21 cellular contexts compared by ENCODE assay signal in genomic region chr15:60020736-60021135, GRCh38. TPM values are rescaled to one million over a fixed set of nuclear protein-coding genes. Genes with fewer than 3 reads are reported as not detected.
DNase-seq lines count a peak whose midpoint lies in the region; ATAC-seq, FAIRE-seq and TF ChIP-seq lines count a peak whose summit lies in the region.
"Had no signal": no experiment of that assay in that cellular context is flagged by ENCODE, and none has a peak within 500 bp of the region (broad histone marks: within the 10 kb centered on the region; RNA-seq: fewer than 3 reads in every experiment).

No MANE protein-coding gene starts in this region.

- no peaks in the 10 kb centered on the region for H4K20me1 ChIP-seq in K562 (replicated peaks; ENCODE audit: control insufficient read depth, insufficient read depth, low read length)
- H4K20me1 ChIP-seq: BLaER1 treated with 17β-estradiol and CSF1 and Interleukin-3, amounts not matched to agents 10 nM and 100 nM had no signal

- TF ChIP-seq RAD21 in K562 (CRISPR knock-in tag; conservative IDR thresholded peaks at IDR 0.05 in 1 of 2, IDR thresholded peaks at IDR 0.05 in 1 of 2), result no peak

- no peaks in the 10 kb centered on the region for H3K9me1 ChIP-seq in K562 (ENCODE audit: control insufficient read depth, insufficient read depth, low read length)

- TF ChIP-seq CTCF in K562 (IDR thresholded peaks at IDR 0.05 in 2 of 3, conservative IDR thresholded peaks at IDR 0.05 in 1 of 3; ENCODE audit: insufficient read depth in 2 of 3, low read depth in 1 of 3, low read length in 3 of 3), result no peak

- no peak overlapping the region for H3K23ac ChIP-seq in mesendoderm (ENCODE audit: low read length)

- no peak overlapping the region for H4K5ac ChIP-seq in mesendoderm (ENCODE audit: low read length)

- H3K36me3 ChIP-seq in K562 (ENCODE audit: control insufficient read depth, insufficient read depth, low read length) (no peaks in the 10 kb centered on the region), mesendoderm (ENCODE audit: control insufficient read depth, insufficient read depth, low read length) (no peaks in the 10 kb centered on the region)
- H3K36me3 ChIP-seq: BLaER1 treated with 17β-estradiol and CSF1 and Interleukin-3, amounts not matched to agents 10 nM and 100 nM; SJCRH30 had no signal

- H3K27ac ChIP-seq in K562 (ENCODE audit: extremely low read depth, low read depth, low read length) (no peak overlapping the region), mesendoderm (ENCODE audit: low read depth, low read length) (no peak overlapping the region)
- H3K27ac ChIP-seq: A549, RWPE1, SJCRH30 had no signal

- H3K56ac ChIP-seq in mesendoderm (ENCODE audit: low read length), result no peak overlapping the region

- H3K27me3 ChIP-seq in K562 (ENCODE audit: control insufficient read depth in 2 of 2, insufficient read depth in 2 of 2, low read length in 2 of 2) (0 out of 5 replicates have a peak, but pooled peaks cover 0 to 4% of the 10 kb centered on the region in 2 experiments), mesendoderm (ENCODE audit: insufficient read depth, low read length, poor library complexity) (no peaks in the 10 kb centered on the region)
- H3K27me3 ChIP-seq: BLaER1 treated with 17β-estradiol and CSF1 and Interleukin-3, amounts not matched to agents 10 nM and 100 nM; SJCRH30 had no signal

- intact Hi-C loops in K562 (cut with micrococcal nuclease), result no loop called here

- ATAC-seq in K562 (no peak), HG03439 (IDR thresholded peaks at IDR 0.05; ENCODE audit: unreplicated experiment) (no peak), GM19023 (IDR thresholded peaks at IDR 0.05; ENCODE audit: unreplicated experiment) (no peak)
- ATAC-seq: A549 had no signal

- no peaks in the 10 kb centered on the region; a peak in 1 of 5 replicates for H3K4me1 ChIP-seq in K562 (replicated peaks in 1 of 2; ENCODE audit: control insufficient read depth in 2 of 2, insufficient read depth in 2 of 2, low read length in 2 of 2)
- peaks cover 7% of the 10 kb centered on the region for H3K4me1 ChIP-seq in mesendoderm (ENCODE audit: control insufficient read depth, low read depth, low read length)
- H3K4me1 ChIP-seq: A549, SJCRH30 had no signal

- no peak overlapping the region for H2BK15ac ChIP-seq in mesendoderm (replicated peaks; ENCODE audit: low read depth)

- no peak overlapping the region for H2BK5ac ChIP-seq in mesendoderm (ENCODE audit: low read length)

- H3K79me1 ChIP-seq in mesendoderm (ENCODE audit: low read length), result no peaks in the 10 kb centered on the region

- WGBS in K562 (ENCODE audit: insufficient coverage, low coverage, missing lambda C conversion rate), result 0% methylated on average over 3 of the region's 3 CpGs
- WGBS in mesendoderm (ENCODE audit: extremely low coverage, insufficient coverage, low lambda C conversion rate), result no CpG with 5 or more reads among the region's 3 CpGs

- no peak overlapping the region for H2AFZ ChIP-seq in K562 (ENCODE audit: low read depth, low read length)

- H3K4ac ChIP-seq in mesendoderm (ENCODE audit: low read depth, low read length), result no peak overlapping the region

- no TSS peak for BruUV-seq in K562 (replicated peaks; lab: Mats Ljungman, UMichigan)

- POLR2A ChIA-PET in K562 (lab: Yijun Ruan, JAX), result interaction anchor here (1.0 kb wide), 1 partner anchor 30 kb away, joined by 4 read pairs; no protein-coding TSS in a partner anchor

- H3K4me3 ChIP-seq in K562, result no peak overlapping the region
- no peak overlapping the region for H3K4me3 ChIP-seq in mesendoderm (ENCODE audit: low read length)
- H3K4me3 ChIP-seq: A549; BLaER1 treated with 17β-estradiol and CSF1 and Interleukin-3, amounts not matched to agents 10 nM and 100 nM; SJCRH30 had no signal

- H3K9ac ChIP-seq in K562 (ENCODE audit: insufficient read depth in 1 of 2, low read depth in 2 of 2, low read length in 2 of 2) (no peak overlapping the region), mesendoderm (ENCODE audit: low read length) (no peak overlapping the region)
- H3K9ac ChIP-seq: BLaER1 treated with 17β-estradiol and CSF1 and Interleukin-3, amounts not matched to agents 10 nM and 100 nM had no signal

- H4K8ac ChIP-seq in mesendoderm (ENCODE audit: low read depth, low read length), result no peak overlapping the region

- H2AK5ac ChIP-seq in mesendoderm (ENCODE audit: low read length), result no peak overlapping the region

- CTCF ChIA-PET in K562 (lab: Yijun Ruan, JAX; ENCODE audit: low intra/inter-chr PET ratio), result no interaction called here

- TF ChIP-seq POLR2A in K562 (conservative IDR thresholded peaks at IDR 0.05), result no peak

- in situ Hi-C loops in K562 (cut with MboI), result no loop called here

- no peak overlapping the region for H2BK120ac ChIP-seq in mesendoderm (ENCODE audit: low read depth, low read length)

- TF ChIP-seq EP300 in K562 (IDR thresholded peaks at IDR 0.05; ENCODE audit: low read length), result no peak

- DNase-seq in A172 (ENCODE audit: low spot score) (peak; percentile 33), HT1080 (ENCODE audit: low read depth) (peak; percentile 56), K562 (ENCODE audit: extremely low read depth in 1 of 4, low spot score in 3 of 4) (no peak), mesendoderm (peak; percentile 85), DMS114 treated with DMSO at 0.1 percent for 48 hours (lab: John Stamatoyannopoulos, UW; ENCODE audit: unreplicated experiment) (no peak), NCI-H345 treated with DMSO at 0.1 percent for 48 hours (lab: John Stamatoyannopoulos, UW; ENCODE audit: unreplicated experiment) (no peak)
- DNase-seq: DMS 273 treated with DMSO at 0.1 percent for 48 hours; HFFc6; Karpas-422; NCI-H187 treated with DMSO at 0.1 percent for 48 hours; NCI-H446 treated with DMSO at 0.1 percent for 48 hours; NK-92 treated with Interleukin-12 subunit alpha and Interleukin-12 subunit beta, amount 100 ng/mL, for 24 hours; SJCRH30 had no signal

- H3K18ac ChIP-seq in mesendoderm (ENCODE audit: low read length), result no peak overlapping the region

- no peak for FAIRE-seq in K562 (lab: Jason Lieb, UNC)
- FAIRE-seq: A549, GM19239 had no signal

- H3K79me2 ChIP-seq in K562 (ENCODE audit: control insufficient read depth, insufficient read depth, low read length) (no peaks in the 10 kb centered on the region), mesendoderm (ENCODE audit: control insufficient read depth, insufficient read depth, low read length) (no peaks in the 10 kb centered on the region)

- no peak overlapping the region for H3K4me2 ChIP-seq in K562 (ENCODE audit: insufficient read depth, low read length)
- no peak overlapping the region for H3K4me2 ChIP-seq in mesendoderm (ENCODE audit: low read length)
- H3K4me2 ChIP-seq: A549 had no signal

- H3K9me3 ChIP-seq in K562 (replicated peaks; ENCODE audit: control insufficient read depth, insufficient read depth, low read depth, low read length), result no peaks in the 10 kb centered on the region
- H3K9me3 ChIP-seq: SJCRH30 had no signal

TF ChIP-seq in K562, 482 proteins besides CTCF, POLR2A, EP300 and RAD21:
- TF ChIP-seq EHMT2 (IDR thresholded peaks at IDR 0.05), result no peak
- peak; percentile 16; the same call in 1 of the 2 replicates for TF ChIP-seq VEZF1 (CRISPR knock-in tag; IDR thresholded peaks at IDR 0.05)

RNA-seq across cellular contexts. Expression of gene FOXB1, which starts 16.6 kb away (rescaled TPM):
- total RNA-seq in A172 (2014; rRNA removed; shearing (Covaris generic)), result not detected in 2 replicates
- total RNA-seq in HT1080 (2014; rRNA removed; shearing (Covaris generic)), result not detected in 2 replicates
- polyA plus RNA-seq in HT1080 (2015; cell fraction: cytosol; rRNA removed), result not detected in 2 replicates
- not detected in 2 replicates for polyA plus RNA-seq in HT1080 (2015; cell fraction: nucleus; rRNA removed)
- not detected in 2 replicates for total RNA-seq in K562 (2011; cell fraction: chromatin; rRNA removed; ENCODE audit: low replicate concordance)
- not detected in 2 replicates for total RNA-seq in K562 (2011; cell fraction: nucleolus; rRNA removed)
- total RNA-seq in K562 (2011; cell fraction: nucleoplasm; rRNA removed), result not detected in 2 replicates
- total RNA-seq in K562 (2014; rRNA removed), result not detected in 2 replicates
- total RNA-seq in K562 (2014; rRNA removed; fragmentation: Illumina TruSeq; extraction: Trizol), result not detected in 2 replicates
- not detected in 2 replicates for total RNA-seq in K562 (2015; rRNA removed; fragmentation: Illumina TruSeq; extraction: Trizol)
- total RNA-seq in K562 (2021), result not detected in 2 replicates
- not detected in 2 replicates for polyA plus RNA-seq in K562 (2011; rRNA removed)
- not detected in 2 replicates for polyA plus RNA-seq in K562 (2011; cell fraction: cytosol; rRNA removed)
- polyA plus RNA-seq in K562 (2011; cell fraction: nucleus; rRNA removed), result not detected in 2 replicates
- not detected in 2 replicates for polyA plus RNA-seq in K562 (2012)
- polyA plus RNA-seq in K562 (2014; fragmentation: Illumina TruSeq; extraction: Trizol), result not detected in 2 replicates
- polyA plus RNA-seq in K562 (2014; fragmentation: Nextera tagmentation; extraction: Ambion mirVana), result not detected
- not detected in 2 replicates for polyA plus RNA-seq in K562 (2014; rRNA removed)
- polyA minus RNA-seq in K562 (2011; rRNA and poly(A)+ RNA removed), result not detected in 2 replicates
- polyA minus RNA-seq in K562 (2011; cell fraction: cytosol; rRNA and poly(A)+ RNA removed), result not detected in 2 replicates
- polyA minus RNA-seq in K562 (2011; cell fraction: nucleus; rRNA and poly(A)+ RNA removed), result not detected in 2 replicates
- 4.7 TPM for polyA plus RNA-seq in mesendoderm (2013, experiment 1 of 2)
- 5.5 TPM for polyA plus RNA-seq in mesendoderm (2013, experiment 2 of 2)
- total RNA-seq: H4, HFFc6, OCI-LY7 had no signal
- polyA plus RNA-seq: A549 had no signal

Comparison
In these comparisons a context has a peak if more than half of its experiments do, and no peak if none do; other contexts are left out.
1. DNase-seq: peak in A172 (single experiment), HT1080 (single experiment) and mesendoderm (single experiment); none in K562 (0 of 4), DMS114 treated with DMSO at 0.1 percent for 48 hours (single experiment) and NCI-H345 treated with DMSO at 0.1 percent for 48 hours (single experiment).